ENCODE assay signal across 1 cellular context in the genomic region with DNA sequence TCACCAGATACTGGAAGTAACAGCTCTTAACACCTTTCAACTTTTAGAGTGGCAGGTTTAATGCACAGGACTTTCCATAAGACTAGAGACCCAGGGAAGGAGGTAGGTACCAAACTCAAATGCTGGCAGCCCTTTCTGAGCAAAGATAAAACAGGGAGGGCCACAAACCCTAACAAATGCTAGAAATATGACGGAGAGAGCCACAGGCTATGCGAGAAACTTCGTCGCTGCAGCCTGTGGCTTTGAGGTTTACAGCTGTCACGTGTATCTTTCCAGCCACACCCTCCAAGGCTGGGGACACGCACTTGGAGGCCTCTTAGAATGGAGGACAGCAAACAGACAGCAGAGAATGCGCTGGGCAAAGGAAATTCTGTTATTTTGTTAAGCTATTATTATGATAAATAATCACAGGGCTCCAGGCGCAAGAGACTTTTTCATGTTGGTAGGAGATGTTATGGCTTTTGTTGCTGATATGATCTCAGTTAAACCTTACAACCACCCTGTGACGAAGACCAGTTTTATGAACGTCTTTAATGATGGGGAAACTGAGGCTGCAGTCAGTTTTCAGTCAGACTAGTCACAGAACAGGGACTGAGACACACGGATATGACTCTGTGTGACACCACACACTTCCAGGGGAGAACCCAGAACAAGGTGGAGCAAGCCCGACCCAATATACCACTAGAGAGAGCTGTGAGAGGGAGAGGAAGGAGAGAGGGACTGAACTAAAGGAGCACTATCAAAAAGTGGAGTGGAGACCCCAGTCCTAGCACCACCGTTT.
A peak's percentile ranks its signal among the peaks of the same experiment; 100 is the strongest.
TF ChIP-seq lines count a peak whose summit lies in the region.

No MANE protein-coding gene starts in this region.

TF ChIP-seq in K562, 482 proteins besides CTCF, POLR2A, EP300 and RAD21 (continues in another document):
- TF ChIP-seq PBX2 (CRISPR knock-in tag; IDR thresholded peaks at IDR 0.05; ENCODE audit: low read depth) (no peak), PBX2 (tag; conservative IDR thresholded peaks at IDR 0.05; ENCODE audit: low read depth) (no peak), USF2 (CRISPR knock-in tag; IDR thresholded peaks at IDR 0.05) (peak; percentile 72), MXI1 (IDR thresholded peaks at IDR 0.05; ENCODE audit: low read depth, low read length) (peak; percentile 32; the same call in 1 of the 2 replicates), ZBED1 (IDR thresholded peaks at IDR 0.05) (no peak), FOXK2 (conservative IDR thresholded peaks at IDR 0.05 in 1 of 2, IDR thresholded peaks at IDR 0.05 in 1 of 2; ENCODE audit: low read depth in 2 of 2) (peak; percentile 20 to 45; a peak in 1 of 4 replicates), RBM22 (IDR thresholded peaks at IDR 0.05; ENCODE audit: low read depth, low read length, poor library complexity, severe bottlenecking) (no peak), MGA (IDR thresholded peaks at IDR 0.05) (peak; percentile 90), TFE3 (CRISPR knock-in tag; IDR thresholded peaks at IDR 0.05) (peak; percentile 15; the same call in 1 of the 2 replicates)
- TF ChIP-seq, protein P1, sequence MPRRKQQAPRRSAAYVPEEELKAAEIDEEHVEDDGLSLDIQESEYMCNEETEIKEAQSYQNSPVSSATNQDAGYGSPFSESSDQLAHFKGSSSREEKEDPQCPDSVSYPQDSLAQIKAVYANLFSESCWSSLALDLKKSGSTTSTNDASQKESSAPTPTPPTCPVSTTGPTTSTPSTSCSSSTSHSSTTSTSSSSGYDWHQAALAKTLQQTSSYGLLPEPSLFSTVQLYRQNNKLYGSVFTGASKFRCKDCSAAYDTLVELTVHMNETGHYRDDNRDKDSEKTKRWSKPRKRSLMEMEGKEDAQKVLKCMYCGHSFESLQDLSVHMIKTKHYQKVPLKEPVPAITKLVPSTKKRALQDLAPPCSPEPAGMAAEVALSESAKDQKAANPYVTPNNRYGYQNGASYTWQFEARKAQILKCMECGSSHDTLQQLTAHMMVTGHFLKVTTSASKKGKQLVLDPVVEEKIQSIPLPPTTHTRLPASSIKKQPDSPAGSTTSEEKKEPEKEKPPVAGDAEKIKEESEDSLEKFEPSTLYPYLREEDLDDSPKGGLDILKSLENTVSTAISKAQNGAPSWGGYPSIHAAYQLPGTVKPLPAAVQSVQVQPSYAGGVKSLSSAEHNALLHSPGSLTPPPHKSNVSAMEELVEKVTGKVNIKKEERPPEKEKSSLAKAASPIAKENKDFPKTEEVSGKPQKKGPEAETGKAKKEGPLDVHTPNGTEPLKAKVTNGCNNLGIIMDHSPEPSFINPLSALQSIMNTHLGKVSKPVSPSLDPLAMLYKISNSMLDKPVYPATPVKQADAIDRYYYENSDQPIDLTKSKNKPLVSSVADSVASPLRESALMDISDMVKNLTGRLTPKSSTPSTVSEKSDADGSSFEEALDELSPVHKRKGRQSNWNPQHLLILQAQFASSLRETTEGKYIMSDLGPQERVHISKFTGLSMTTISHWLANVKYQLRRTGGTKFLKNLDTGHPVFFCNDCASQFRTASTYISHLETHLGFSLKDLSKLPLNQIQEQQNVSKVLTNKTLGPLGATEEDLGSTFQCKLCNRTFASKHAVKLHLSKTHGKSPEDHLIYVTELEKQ (CRISPR knock-in tag; IDR thresholded peaks at IDR 0.05) = no peak
- TF ChIP-seq, protein P2, sequence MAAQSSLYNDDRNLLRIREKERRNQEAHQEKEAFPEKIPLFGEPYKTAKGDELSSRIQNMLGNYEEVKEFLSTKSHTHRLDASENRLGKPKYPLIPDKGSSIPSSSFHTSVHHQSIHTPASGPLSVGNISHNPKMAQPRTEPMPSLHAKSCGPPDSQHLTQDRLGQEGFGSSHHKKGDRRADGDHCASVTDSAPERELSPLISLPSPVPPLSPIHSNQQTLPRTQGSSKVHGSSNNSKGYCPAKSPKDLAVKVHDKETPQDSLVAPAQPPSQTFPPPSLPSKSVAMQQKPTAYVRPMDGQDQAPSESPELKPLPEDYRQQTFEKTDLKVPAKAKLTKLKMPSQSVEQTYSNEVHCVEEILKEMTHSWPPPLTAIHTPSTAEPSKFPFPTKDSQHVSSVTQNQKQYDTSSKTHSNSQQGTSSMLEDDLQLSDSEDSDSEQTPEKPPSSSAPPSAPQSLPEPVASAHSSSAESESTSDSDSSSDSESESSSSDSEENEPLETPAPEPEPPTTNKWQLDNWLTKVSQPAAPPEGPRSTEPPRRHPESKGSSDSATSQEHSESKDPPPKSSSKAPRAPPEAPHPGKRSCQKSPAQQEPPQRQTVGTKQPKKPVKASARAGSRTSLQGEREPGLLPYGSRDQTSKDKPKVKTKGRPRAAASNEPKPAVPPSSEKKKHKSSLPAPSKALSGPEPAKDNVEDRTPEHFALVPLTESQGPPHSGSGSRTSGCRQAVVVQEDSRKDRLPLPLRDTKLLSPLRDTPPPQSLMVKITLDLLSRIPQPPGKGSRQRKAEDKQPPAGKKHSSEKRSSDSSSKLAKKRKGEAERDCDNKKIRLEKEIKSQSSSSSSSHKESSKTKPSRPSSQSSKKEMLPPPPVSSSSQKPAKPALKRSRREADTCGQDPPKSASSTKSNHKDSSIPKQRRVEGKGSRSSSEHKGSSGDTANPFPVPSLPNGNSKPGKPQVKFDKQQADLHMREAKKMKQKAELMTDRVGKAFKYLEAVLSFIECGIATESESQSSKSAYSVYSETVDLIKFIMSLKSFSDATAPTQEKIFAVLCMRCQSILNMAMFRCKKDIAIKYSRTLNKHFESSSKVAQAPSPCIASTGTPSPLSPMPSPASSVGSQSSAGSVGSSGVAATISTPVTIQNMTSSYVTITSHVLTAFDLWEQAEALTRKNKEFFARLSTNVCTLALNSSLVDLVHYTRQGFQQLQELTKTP (IDR thresholded peaks at IDR 0.05; ENCODE audit: low read depth in 1 of 2, partially characterized antibody in 2 of 2) = no peak
- TF ChIP-seq, protein P3, sequence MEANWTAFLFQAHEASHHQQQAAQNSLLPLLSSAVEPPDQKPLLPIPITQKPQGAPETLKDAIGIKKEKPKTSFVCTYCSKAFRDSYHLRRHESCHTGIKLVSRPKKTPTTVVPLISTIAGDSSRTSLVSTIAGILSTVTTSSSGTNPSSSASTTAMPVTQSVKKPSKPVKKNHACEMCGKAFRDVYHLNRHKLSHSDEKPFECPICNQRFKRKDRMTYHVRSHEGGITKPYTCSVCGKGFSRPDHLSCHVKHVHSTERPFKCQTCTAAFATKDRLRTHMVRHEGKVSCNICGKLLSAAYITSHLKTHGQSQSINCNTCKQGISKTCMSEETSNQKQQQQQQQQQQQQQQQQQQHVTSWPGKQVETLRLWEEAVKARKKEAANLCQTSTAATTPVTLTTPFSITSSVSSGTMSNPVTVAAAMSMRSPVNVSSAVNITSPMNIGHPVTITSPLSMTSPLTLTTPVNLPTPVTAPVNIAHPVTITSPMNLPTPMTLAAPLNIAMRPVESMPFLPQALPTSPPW (CRISPR knock-in tag; IDR thresholded peaks at IDR 0.05) = no peak
